In the genomic region with DNA sequence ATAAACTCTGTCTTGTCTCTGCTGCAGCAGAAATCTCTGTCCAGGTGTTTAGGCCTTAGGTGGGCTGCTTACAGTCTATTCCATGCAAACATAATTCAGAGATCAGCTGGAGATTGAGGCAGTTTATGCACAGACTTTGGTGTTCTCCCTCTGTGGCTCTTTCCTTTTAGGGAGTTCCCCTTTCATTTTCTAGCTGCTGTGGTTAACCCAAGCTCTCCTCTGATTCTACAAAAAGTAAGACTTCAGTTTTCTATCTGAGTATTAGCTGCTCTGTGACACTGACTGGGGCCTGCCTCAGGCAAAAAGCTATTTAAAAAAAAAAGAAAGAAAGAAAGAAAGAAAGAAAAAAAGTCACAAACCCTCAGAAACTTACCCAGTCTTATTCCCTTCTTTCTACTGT, we compare ENCODE assay signal across 1 cellular context.
TF ChIP-seq lines count a peak whose summit lies in the region.

No MANE protein-coding gene starts in this region.

TF ChIP-seq in GM23338, 12 proteins besides CTCF, POLR2A, EP300 and RAD21 (continued from another document):
- TF ChIP-seq, protein P1, sequence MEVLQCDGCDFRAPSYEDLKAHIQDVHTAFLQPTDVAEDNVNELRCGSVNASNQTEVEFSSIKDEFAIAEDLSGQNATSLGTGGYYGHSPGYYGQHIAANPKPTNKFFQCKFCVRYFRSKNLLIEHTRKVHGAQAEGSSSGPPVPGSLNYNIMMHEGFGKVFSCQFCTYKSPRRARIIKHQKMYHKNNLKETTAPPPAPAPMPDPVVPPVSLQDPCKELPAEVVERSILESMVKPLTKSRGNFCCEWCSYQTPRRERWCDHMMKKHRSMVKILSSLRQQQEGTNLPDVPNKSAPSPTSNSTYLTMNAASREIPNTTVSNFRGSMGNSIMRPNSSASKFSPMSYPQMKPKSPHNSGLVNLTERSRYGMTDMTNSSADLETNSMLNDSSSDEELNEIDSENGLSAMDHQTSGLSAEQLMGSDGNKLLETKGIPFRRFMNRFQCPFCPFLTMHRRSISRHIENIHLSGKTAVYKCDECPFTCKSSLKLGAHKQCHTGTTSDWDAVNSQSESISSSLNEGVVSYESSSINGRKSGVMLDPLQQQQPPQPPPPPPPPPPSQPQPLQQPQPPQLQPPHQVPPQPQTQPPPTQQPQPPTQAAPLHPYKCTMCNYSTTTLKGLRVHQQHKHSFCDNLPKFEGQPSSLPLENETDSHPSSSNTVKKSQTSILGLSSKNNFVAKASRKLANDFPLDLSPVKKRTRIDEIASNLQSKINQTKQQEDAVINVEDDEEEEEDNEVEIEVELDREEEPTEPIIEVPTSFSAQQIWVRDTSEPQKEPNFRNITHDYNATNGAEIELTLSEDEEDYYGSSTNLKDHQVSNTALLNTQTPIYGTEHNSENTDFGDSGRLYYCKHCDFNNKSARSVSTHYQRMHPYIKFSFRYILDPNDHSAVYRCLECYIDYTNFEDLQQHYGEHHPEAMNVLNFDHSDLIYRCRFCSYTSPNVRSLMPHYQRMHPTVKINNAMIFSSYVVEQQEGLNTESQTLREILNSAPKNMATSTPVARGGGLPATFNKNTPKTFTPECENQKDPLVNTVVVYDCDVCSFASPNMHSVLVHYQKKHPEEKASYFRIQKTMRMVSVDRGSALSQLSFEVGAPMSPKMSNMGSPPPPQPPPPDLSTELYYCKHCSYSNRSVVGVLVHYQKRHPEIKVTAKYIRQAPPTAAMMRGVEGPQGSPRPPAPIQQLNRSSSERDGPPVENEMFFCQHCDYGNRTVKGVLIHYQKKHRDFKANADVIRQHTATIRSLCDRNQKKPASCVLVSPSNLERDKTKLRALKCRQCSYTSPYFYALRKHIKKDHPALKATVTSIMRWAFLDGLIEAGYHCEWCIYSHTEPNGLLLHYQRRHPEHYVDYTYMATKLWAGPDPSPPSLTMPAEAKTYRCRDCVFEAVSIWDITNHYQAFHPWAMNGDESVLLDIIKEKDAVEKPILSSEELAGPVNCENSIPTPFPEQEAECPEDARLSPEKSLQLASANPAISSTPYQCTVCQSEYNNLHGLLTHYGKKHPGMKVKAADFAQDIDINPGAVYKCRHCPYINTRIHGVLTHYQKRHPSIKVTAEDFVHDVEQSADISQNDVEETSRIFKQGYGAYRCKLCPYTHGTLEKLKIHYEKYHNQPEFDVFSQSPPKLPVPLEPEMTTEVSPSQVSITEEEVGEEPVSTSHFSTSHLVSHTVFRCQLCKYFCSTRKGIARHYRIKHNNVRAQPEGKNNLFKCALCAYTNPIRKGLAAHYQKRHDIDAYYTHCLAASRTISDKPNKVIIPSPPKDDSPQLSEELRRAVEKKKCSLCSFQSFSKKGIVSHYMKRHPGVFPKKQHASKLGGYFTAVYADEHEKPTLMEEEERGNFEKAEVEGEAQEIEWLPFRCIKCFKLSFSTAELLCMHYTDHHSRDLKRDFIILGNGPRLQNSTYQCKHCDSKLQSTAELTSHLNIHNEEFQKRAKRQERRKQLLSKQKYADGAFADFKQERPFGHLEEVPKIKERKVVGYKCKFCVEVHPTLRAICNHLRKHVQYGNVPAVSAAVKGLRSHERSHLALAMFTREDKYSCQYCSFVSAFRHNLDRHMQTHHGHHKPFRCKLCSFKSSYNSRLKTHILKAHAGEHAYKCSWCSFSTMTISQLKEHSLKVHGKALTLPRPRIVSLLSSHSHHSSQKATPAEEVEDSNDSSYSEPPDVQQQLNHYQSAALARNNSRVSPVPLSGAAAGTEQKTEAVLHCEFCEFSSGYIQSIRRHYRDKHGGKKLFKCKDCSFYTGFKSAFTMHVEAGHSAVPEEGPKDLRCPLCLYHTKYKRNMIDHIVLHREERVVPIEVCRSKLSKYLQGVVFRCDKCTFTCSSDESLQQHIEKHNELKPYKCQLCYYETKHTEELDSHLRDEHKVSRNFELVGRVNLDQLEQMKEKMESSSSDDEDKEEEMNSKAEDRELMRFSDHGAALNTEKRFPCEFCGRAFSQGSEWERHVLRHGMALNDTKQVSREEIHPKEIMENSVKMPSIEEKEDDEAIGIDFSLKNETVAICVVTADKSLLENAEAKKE (CRISPR knock-in tag; IDR thresholded peaks at IDR 0.05): no peak
- TF ChIP-seq JUNB (IDR thresholded peaks at IDR 0.05; ENCODE audit: unreplicated experiment): no peak
- no peak for TF ChIP-seq ZNF114 (CRISPR knock-in tag; IDR thresholded peaks at IDR 0.05)
- no peak for TF ChIP-seq EZH2phosphoT487 (IDR thresholded peaks at IDR 0.05; ENCODE audit: unreplicated experiment)
- no peak for TF ChIP-seq ZNF331 (CRISPR knock-in tag; IDR thresholded peaks at IDR 0.05; ENCODE audit: low read depth)
- TF ChIP-seq NANOG (IDR thresholded peaks at IDR 0.05; ENCODE audit: borderline replicate concordance): no peak
- TF ChIP-seq, protein P2, sequence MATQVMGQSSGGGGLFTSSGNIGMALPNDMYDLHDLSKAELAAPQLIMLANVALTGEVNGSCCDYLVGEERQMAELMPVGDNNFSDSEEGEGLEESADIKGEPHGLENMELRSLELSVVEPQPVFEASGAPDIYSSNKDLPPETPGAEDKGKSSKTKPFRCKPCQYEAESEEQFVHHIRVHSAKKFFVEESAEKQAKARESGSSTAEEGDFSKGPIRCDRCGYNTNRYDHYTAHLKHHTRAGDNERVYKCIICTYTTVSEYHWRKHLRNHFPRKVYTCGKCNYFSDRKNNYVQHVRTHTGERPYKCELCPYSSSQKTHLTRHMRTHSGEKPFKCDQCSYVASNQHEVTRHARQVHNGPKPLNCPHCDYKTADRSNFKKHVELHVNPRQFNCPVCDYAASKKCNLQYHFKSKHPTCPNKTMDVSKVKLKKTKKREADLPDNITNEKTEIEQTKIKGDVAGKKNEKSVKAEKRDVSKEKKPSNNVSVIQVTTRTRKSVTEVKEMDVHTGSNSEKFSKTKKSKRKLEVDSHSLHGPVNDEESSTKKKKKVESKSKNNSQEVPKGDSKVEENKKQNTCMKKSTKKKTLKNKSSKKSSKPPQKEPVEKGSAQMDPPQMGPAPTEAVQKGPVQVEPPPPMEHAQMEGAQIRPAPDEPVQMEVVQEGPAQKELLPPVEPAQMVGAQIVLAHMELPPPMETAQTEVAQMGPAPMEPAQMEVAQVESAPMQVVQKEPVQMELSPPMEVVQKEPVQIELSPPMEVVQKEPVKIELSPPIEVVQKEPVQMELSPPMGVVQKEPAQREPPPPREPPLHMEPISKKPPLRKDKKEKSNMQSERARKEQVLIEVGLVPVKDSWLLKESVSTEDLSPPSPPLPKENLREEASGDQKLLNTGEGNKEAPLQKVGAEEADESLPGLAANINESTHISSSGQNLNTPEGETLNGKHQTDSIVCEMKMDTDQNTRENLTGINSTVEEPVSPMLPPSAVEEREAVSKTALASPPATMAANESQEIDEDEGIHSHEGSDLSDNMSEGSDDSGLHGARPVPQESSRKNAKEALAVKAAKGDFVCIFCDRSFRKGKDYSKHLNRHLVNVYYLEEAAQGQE (IDR thresholded peaks at IDR 0.05; ENCODE audit: unreplicated experiment): no peak
- TF ChIP-seq POLR2AphosphoS5 (IDR thresholded peaks at IDR 0.05; ENCODE audit: low read depth): no peak
- TF ChIP-seq EZH2 (IDR thresholded peaks at IDR 0.05; ENCODE audit: low read depth, unreplicated experiment): no peak
